ENCODE assay signal across 8 cellular contexts in the genomic region with DNA sequence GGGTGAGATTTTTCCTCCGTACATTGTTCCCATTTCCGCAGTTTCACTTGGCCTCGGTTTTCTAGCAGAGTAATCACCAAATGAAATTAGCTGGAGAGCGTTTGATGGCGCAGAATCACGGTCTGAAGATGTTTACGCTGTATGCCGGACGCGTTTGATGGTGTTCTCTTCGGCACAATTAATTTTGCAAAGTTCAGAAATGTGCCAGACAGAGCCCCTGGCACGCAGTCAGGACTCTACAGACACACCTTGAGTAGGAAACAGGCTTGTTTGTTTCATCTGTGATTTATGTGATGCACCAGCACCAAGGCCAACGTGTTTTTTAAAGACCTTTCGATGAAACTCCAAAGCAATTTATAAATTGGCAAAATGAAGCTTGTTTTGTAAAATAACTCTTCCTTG. TPM values are rescaled to one million over a fixed set of nuclear protein-coding genes. Genes with fewer than 3 reads are reported as not detected.
DNase-seq lines count a peak whose midpoint lies in the region; ATAC-seq, FAIRE-seq and TF ChIP-seq lines count a peak whose summit lies in the region.

No MANE protein-coding gene starts in this region.

- intact Hi-C loops in stomach (cut with DNase I; ENCODE audit: low total_unique reads): no loop called here

- H3K9me3 Mint-ChIP-seq in immature natural killer cell: peaks cover 0 to 1% (median 0%) of the 10 kb centered on the region in 6 donors

- no peak for TF ChIP-seq EP300 in stomach (IDR thresholded peaks at IDR 0.05)

- H3K27ac ChIP-seq in angular gyrus (ENCODE audit: low read depth, low read length) (peak overlapping the region; percentile 99), stomach (peak overlapping the region; percentile 95 to 97 (median 96))

- H3K27me3 Mint-ChIP-seq in immature natural killer cell (ENCODE audit: low read depth in 3 of 3): peaks cover 18 to 30% (median 19%) of the 10 kb centered on the region in 3 donors

- ATAC-seq in HG03432 (IDR thresholded peaks at IDR 0.05; ENCODE audit: unreplicated experiment): no peak

- 2 to 5% (median 5%) methylated on average over 14 of the region's 14 CpGs for WGBS in stomach, 5 donors

- H3K27me3 ChIP-seq in stomach: peaks cover 0 to 16% (median 3%) of the 10 kb centered on the region in 3 donors

- H3K4me1 ChIP-seq in stomach: peaks cover 0 to 62% (median 31%) of the 10 kb centered on the region in 4 donors

- peak; percentile 75 for DNase-seq in NCI-H1092 treated with DMSO at 0.1 percent for 48 hours (lab: John Stamatoyannopoulos, UW)
- no peak for DNase-seq in NCI-H1092 (lab: John Stamatoyannopoulos, UW)
- DNase-seq in immature natural killer cell: no peak
- peak; percentile 36 for DNase-seq in stomach
- no peak for DNase-seq in GM12891 (ENCODE audit: insufficient read length, low spot score)
- DNase-seq in HT-29 (ENCODE audit: low spot score): no peak

- H3K36me3 ChIP-seq in stomach: no peaks in the 10 kb centered on the region

- no peak overlapping the region for H3K27ac Mint-ChIP-seq in immature natural killer cell

- FAIRE-seq in GM12891 (lab: Jason Lieb, UNC): no peak

- H3K4me3 ChIP-seq in stomach: peak overlapping the region; percentile 69 to 92 (median 88)

- TF ChIP-seq POLR2A in stomach (IDR thresholded peaks at IDR 0.05) (no peak), GM12891 (IDR thresholded peaks at IDR 0.05; ENCODE audit: low read depth, low read length) (no peak)

- no peak for TF ChIP-seq CTCF in stomach (IDR thresholded peaks at IDR 0.05)

- H3K4me3 Mint-ChIP-seq in immature natural killer cell: peak overlapping the region; percentile 53 to 68 (median 62)

- H3K4me1 Mint-ChIP-seq in immature natural killer cell: peaks cover 8 to 19% of the 10 kb centered on the region in 2 donors

- no peaks in the 10 kb centered on the region for H3K36me3 Mint-ChIP-seq in immature natural killer cell

- no peaks in the 10 kb centered on the region for H3K9me3 ChIP-seq in stomach

TF ChIP-seq in GM12891, 5 proteins besides CTCF, POLR2A, EP300 and RAD21:
- TF ChIP-seq TAF1 (IDR thresholded peaks at IDR 0.05; ENCODE audit: low read depth, low read length) (no peak), SPI1 (IDR thresholded peaks at IDR 0.05; ENCODE audit: low read depth, low read length) (no peak), POU2F2 (IDR thresholded peaks at IDR 0.05; ENCODE audit: low read depth, low read length) (no peak), POLR2AphosphoS5 (IDR thresholded peaks at IDR 0.05; ENCODE audit: low read depth, low read length) (no peak), PAX5 (IDR thresholded peaks at IDR 0.05; ENCODE audit: insufficient read depth, low read length, severe bottlenecking) (no peak)

RNA-seq across cellular contexts. Expression of a gene that starts 0.9 kb away (rescaled TPM):
- not detected for polyA plus RNA-seq in immature natural killer cell
- total RNA-seq in stomach: 100 to 1,000 TPM in 2 of 5 donors, 10 to 100 TPM in 3; 15.2 to 259 (median 86.2) TPM
- polyA plus RNA-seq in stomach: 1 to 10 TPM; 6.2 to 7.7 (median 6.6) TPM
- 0.01 TPM for polyA plus RNA-seq in GM12891 (2012; ENCODE audit: low read depth, missing spikeins)
- not detected in 2 replicates for total RNA-seq in HT-29 (2014; rRNA removed; shearing (Covaris generic))

Comparison
In these comparisons a context has a peak if more than half of its experiments do, and no peak if none do; other contexts are left out.
1. DNase-seq: peak in NCI-H1092 treated with DMSO at 0.1 percent for 48 hours (single experiment) and stomach (single experiment); none in NCI-H1092 (single experiment), immature natural killer cell (0 of 3), GM12891 (single experiment) and HT-29 (single experiment).
2. RNA of a gene that starts 0.9 kb away (total RNA-seq): 15.2 to 259 TPM in stomach; not detected in HT-29; every median in the first group is over 10 times any median in the second.